Comparison of ENCODE assay signal across 8 cellular contexts in the genomic region with DNA sequence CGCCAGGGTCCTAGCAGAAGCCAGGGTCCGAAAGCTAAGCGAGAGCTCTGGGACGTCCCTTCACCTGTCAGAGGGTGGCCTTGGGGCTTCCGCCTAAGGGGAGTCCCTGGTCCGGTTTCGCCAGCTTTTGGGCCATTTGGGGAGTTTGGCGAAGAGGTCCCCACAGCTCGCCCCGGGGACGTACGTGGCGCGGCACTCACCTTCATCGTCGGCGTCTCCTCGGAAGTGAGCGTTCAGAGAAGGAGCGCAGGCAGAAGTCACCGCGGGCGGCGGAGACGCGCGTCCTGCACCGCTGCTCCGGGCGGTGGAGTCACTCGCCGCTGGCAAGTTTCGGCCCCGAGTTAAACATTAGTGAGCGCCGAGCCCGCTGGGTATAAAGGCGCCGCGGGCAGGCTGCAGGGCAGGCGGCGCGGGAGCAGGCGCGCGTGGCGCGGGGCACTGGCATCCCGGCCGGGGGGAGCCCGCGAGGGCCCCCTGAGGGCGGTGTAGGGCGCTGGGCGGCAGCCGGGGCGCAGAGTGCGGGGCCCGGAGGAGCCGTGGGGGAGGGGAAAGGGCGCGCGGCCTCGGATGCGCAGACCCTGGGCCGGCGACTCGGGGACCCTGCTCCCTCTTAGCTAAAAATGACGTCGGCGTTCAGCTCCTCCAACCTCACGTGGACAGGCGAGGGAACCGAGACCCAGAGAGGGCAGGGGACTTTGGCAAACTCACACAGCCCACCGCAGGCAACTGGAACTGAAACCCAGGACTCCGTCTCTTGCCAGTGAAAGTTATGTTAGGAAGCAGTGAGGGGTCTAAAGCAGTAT. TPM values are rescaled to one million over a fixed set of nuclear protein-coding genes. Genes with fewer than 3 reads are reported as not detected.
DNase-seq lines count a peak whose midpoint lies in the region; ATAC-seq and TF ChIP-seq lines count a peak whose summit lies in the region.

A gene (minus strand): TSS at position 440 of the 803 bp plus-strand sequence. CDS start 234 bp downstream, at position 206.

- POLR2A ChIA-PET in CD8-positive, alpha-beta T cell (lab: Charles Lee): interaction anchor here (0.8 to 2.3 kb wide), 9 partner anchors 8 to 78 kb away, joined by 3 to 14 read pairs (median 3); no protein-coding TSS in a partner anchor

- no peaks in the 10 kb centered on the region for H3K27me3 Mint-ChIP-seq in CD8-positive, alpha-beta T cell (ENCODE audit: low read depth)

- H3K36me3 Mint-ChIP-seq in CD8-positive, alpha-beta T cell: peaks cover 6% of the 10 kb centered on the region

- intact Hi-C loops in CD8-positive, alpha-beta T cell (cut with DNase I, micrococcal nuclease): loop anchor here in 1 of 2 experiments (1.0 to 5.0 kb wide), 4 partner anchors 15 to 122 kb away; no protein-coding TSS in a partner anchor
- intact Hi-C loops in lower lobe of right lung (cut with DNase I): no loop called here

- peak within 1 kb of the TSS; percentile 67 for H3K27ac ChIP-seq in CD8-positive, alpha-beta T cell (ENCODE audit: low read depth, low read length)
- H3K27ac ChIP-seq in lower lobe of right lung (peak within 1 kb of the TSS; percentile 65), SJCRH30 (no peak within 1 kb of the TSS)

- H3K27me3 ChIP-seq in CD8-positive, alpha-beta T cell (ENCODE audit: insufficient read depth, low read length): no peaks in the 10 kb centered on the region
- no peaks in the 10 kb centered on the region for H3K27me3 ChIP-seq in lower lobe of right lung (ENCODE audit: low read depth)
- no peaks in the 10 kb centered on the region for H3K27me3 ChIP-seq in SJCRH30

- H3K4me3 ChIP-seq in CD8-positive, alpha-beta T cell (ENCODE audit: low read depth, low read length): peak within 1 kb of the TSS; percentile 79
- H3K4me3 ChIP-seq in choroid plexus epithelial cell (ENCODE audit: low read depth, low read length) (peak within 1 kb of the TSS; percentile 63), lower lobe of right lung (peak within 1 kb of the TSS; percentile 64), SJCRH30 (no peak within 1 kb of the TSS)

- peak; percentile 19 to 77 (median 48) for DNase-seq in CD8-positive, alpha-beta T cell
- DNase-seq in T-helper 9 cell (peak; percentile 50), choroid plexus epithelial cell (ENCODE audit: low read depth) (no peak), lower lobe of right lung (peak; percentile 65), SJCRH30 (no peak)
- DNase-seq in stimulated activated CD8-positive, alpha-beta memory T cell treated with anti-CD3 and anti-CD28 coated beads, Interleukin-2, amount 100 ng/mL, for 1 hour (ENCODE audit: low read depth in 2 of 2): peak; percentile 7 to 16

- peak within 1 kb of the TSS; percentile 96 for H3K4me3 Mint-ChIP-seq in CD8-positive, alpha-beta T cell

- no peaks in the 10 kb centered on the region for H3K36me3 ChIP-seq in CD8-positive, alpha-beta T cell (ENCODE audit: insufficient read depth, low read length)
- H3K36me3 ChIP-seq in lower lobe of right lung: no peaks in the 10 kb centered on the region
- H3K36me3 ChIP-seq in SJCRH30: no peaks in the 10 kb centered on the region

- no peaks in the 10 kb centered on the region for H3K9me3 ChIP-seq in CD8-positive, alpha-beta T cell (ENCODE audit: low read length)
- H3K9me3 ChIP-seq in lower lobe of right lung (peaks cover 3% of the 10 kb centered on the region), SJCRH30 (replicated peaks) (no peaks in the 10 kb centered on the region)

- ATAC-seq in CD8-positive, alpha-beta T cell: peak; percentile 80
- ATAC-seq in GM19328 (IDR thresholded peaks at IDR 0.05; ENCODE audit: unreplicated experiment) (peak; percentile 86), HG03432 (IDR thresholded peaks at IDR 0.05; ENCODE audit: unreplicated experiment) (peak; percentile 95), lower lobe of right lung (peak; percentile 80 to 86)

- H3K4me1 Mint-ChIP-seq in CD8-positive, alpha-beta T cell (ENCODE audit: low read depth): peaks cover 50% of the 10 kb centered on the region

- H3K4me1 ChIP-seq in CD8-positive, alpha-beta T cell (ENCODE audit: insufficient read depth, low read length): peaks cover 26% of the 10 kb centered on the region
- peaks cover 12% of the 10 kb centered on the region for H3K4me1 ChIP-seq in lower lobe of right lung
- H3K4me1 ChIP-seq in SJCRH30: no peaks in the 10 kb centered on the region

- CTCF ChIA-PET in CD8-positive, alpha-beta T cell (lab: Charles Lee): interaction anchor here (0.7 to 2.0 kb wide), 14 partner anchors 12 to 607 kb away, joined by 3 to 6 read pairs (median 3); no protein-coding TSS in a partner anchor

- no peak for TF ChIP-seq CTCF in CD8-positive, alpha-beta T cell (IDR thresholded peaks at IDR 0.05)
- TF ChIP-seq CTCF in choroid plexus epithelial cell (conservative IDR thresholded peaks at IDR 0.05; ENCODE audit: low read depth, low read length) (no peak), lower lobe of right lung (IDR thresholded peaks at IDR 0.05) (no peak)

- peak within 1 kb of the TSS; percentile 93 for H3K27ac Mint-ChIP-seq in CD8-positive, alpha-beta T cell

- peaks cover 9% of the 10 kb centered on the region for H3K9me3 Mint-ChIP-seq in CD8-positive, alpha-beta T cell

RNA-seq across cellular contexts. Expression of the gene that starts here (rescaled TPM):
- total RNA-seq in CD8-positive, alpha-beta T cell: 10 to 100 TPM; 13.5 to 15.4 TPM
- total RNA-seq in lower lobe of right lung: 24.5 TPM
- 0.08 TPM in 1 of 2 replicates, not detected in the other for total RNA-seq in SJCRH30 (2014; rRNA removed; shearing (Covaris generic))

Comparison
In these comparisons a context has a peak if more than half of its experiments do, and no peak if none do; other contexts are left out.
1. RNA of the gene that starts here (total RNA-seq): 24.5 TPM in lower lobe of right lung (single experiment) and 13.5 to 15.4 TPM in CD8-positive, alpha-beta T cell; 0.08 TPM in SJCRH30; every median in the first group is over 10 times any median in the second.
2. DNase-seq: peak in CD8-positive, alpha-beta T cell (7 of 7), T-helper 9 cell (single experiment), lower lobe of right lung (single experiment) and stimulated activated CD8-positive, alpha-beta memory T cell treated with anti-CD3 and anti-CD28 coated beads, Interleukin-2, amount 100 ng/mL, for 1 hour (2 of 2); none in choroid plexus epithelial cell (single experiment) and SJCRH30 (0 of 2).
3. Peak in every context shown above with its lines, with median percentiles within 50 percentile points of each other: ATAC-seq.